Comparison of ENCODE assay signal across 9 cellular contexts in genomic region chr6:90375681-90376439, GRCh38.
DNase-seq lines count a peak whose midpoint lies in the region; ATAC-seq, FAIRE-seq and TF ChIP-seq lines count a peak whose summit lies in the region.
"Had no signal": no experiment of that assay in that cellular context is flagged by ENCODE, and none has a peak within 500 bp of the region (broad histone marks: within the 10 kb centered on the region; RNA-seq: fewer than 3 reads in every experiment).

No MANE protein-coding gene starts in this region.

- no peaks in the 10 kb centered on the region for H3K9me2 ChIP-seq in OCI-LY1 (ENCODE audit: low read depth, low read length)

- no peaks in the 10 kb centered on the region for H3K79me2 ChIP-seq in OCI-LY1 (ENCODE audit: insufficient read depth, low read length)
- H3K79me2 ChIP-seq in neural progenitor cell (ENCODE audit: low read depth) = no peaks in the 10 kb centered on the region

- WGBS in endodermal cell (ENCODE audit: insufficient coverage in 1 of 2, insufficient read length in 1 of 2), 2 experiments = 89 to 93% methylated on average over 9 of the region's 9 CpGs
- 75 to 80% methylated on average over 9 of the region's 9 CpGs for WGBS in pancreas, 2 donors

- ATAC-seq in pancreas (peak in 3 of 4 donors; percentile 19 to 78 (median 64)), GM19324 (IDR thresholded peaks at IDR 0.05; ENCODE audit: low FRiP score, unreplicated experiment) (no peak)
- no peak for ATAC-seq in activated T-cell treated with anti-CD3 and anti-CD28 coated beads, Interleukin-2, amount 50 U/mL, for 4 hours

- intact Hi-C loops in pancreas (cut with DNase I) = no loop called here

- H3F3A ChIP-seq in OCI-LY1 (ENCODE audit: insufficient read depth, low read length) (no peaks in the 10 kb centered on the region), neural progenitor cell (ENCODE audit: low read depth) (no peaks in the 10 kb centered on the region)

- DNase-seq in CD1c-positive myeloid dendritic cell (ENCODE audit: extremely low spot score) (peak; percentile 67), endodermal cell (no peak), pancreas (no peak), NCI-H748 (lab: John Stamatoyannopoulos, UW; ENCODE audit: unreplicated experiment) (no peak), neural progenitor cell (ENCODE audit: low spot score) (no peak)
- no peak for DNase-seq in activated T-cell treated with anti-CD3 and anti-CD28 coated beads, Interleukin-2, amount 50 U/mL, for 4 hours
- DNase-seq: amygdala had no signal

- H3K4me3 ChIP-seq in OCI-LY1 (ENCODE audit: low read depth, low read length, poor library complexity, severe bottlenecking) (peak overlapping the region; percentile 46), endodermal cell (ENCODE audit: low read length) (no peak overlapping the region), pancreas (no peak overlapping the region), neural progenitor cell (no peak overlapping the region)

- H3K27me3 ChIP-seq in OCI-LY1 (ENCODE audit: insufficient read depth, low read length) = no peaks in the 10 kb centered on the region
- H3K27me3 ChIP-seq in endodermal cell (ENCODE audit: control insufficient read depth, insufficient read depth, low read length, poor library complexity, severe bottlenecking) = peaks cover 17% of the 10 kb centered on the region
- no peaks in the 10 kb centered on the region for H3K27me3 ChIP-seq in pancreas
- no peaks in the 10 kb centered on the region for H3K27me3 ChIP-seq in neural progenitor cell

- peaks cover 77% of the 10 kb centered on the region for H3K4me1 ChIP-seq in OCI-LY1 (ENCODE audit: insufficient read depth, low read length, severe bottlenecking)
- H3K4me1 ChIP-seq in endodermal cell (ENCODE audit: control insufficient read depth, insufficient read depth, low read length) = no peaks in the 10 kb centered on the region
- no peaks in the 10 kb centered on the region for H3K4me1 ChIP-seq in pancreas
- peaks cover 3% of the 10 kb centered on the region for H3K4me1 ChIP-seq in neural progenitor cell

- FAIRE-seq in pancreas (lab: Jason Lieb, UNC) = no peak

- no peaks in the 10 kb centered on the region for H3K9me3 Mint-ChIP-seq in endodermal cell
- no peaks in the 10 kb centered on the region for H3K9me3 Mint-ChIP-seq in activated T-cell treated with anti-CD3 and anti-CD28 coated beads, Interleukin-2, amount 50 U/mL, for 4 hours
- H3K9me3 Mint-ChIP-seq in neural progenitor cell = no peaks in the 10 kb centered on the region

- peaks cover 21% of the 10 kb centered on the region for H3K27me3 Mint-ChIP-seq in endodermal cell (ENCODE audit: insufficient read depth)
- H3K27me3 Mint-ChIP-seq in activated T-cell treated with anti-CD3 and anti-CD28 coated beads, Interleukin-2, amount 50 U/mL, for 4 hours (ENCODE audit: low read depth) = no peaks in the 10 kb centered on the region
- peaks cover 4% of the 10 kb centered on the region for H3K27me3 Mint-ChIP-seq in neural progenitor cell (ENCODE audit: insufficient read depth, low read depth)

- H2AFZ ChIP-seq in OCI-LY1 (ENCODE audit: low read length) = no peak overlapping the region
- H2AFZ ChIP-seq in neural progenitor cell (replicated peaks) = no peak overlapping the region

- H3K4me1 Mint-ChIP-seq in endodermal cell = peaks cover 11% of the 10 kb centered on the region
- peaks cover 4% of the 10 kb centered on the region for H3K4me1 Mint-ChIP-seq in activated T-cell treated with anti-CD3 and anti-CD28 coated beads, Interleukin-2, amount 50 U/mL, for 4 hours (ENCODE audit: low read depth)
- peaks cover 14% of the 10 kb centered on the region for H3K4me1 Mint-ChIP-seq in neural progenitor cell

- TF ChIP-seq CTCF in OCI-LY1 (IDR thresholded peaks at IDR 0.05; ENCODE audit: low read length) (no peak), endodermal cell (conservative IDR thresholded peaks at IDR 0.05) (no peak), pancreas (IDR thresholded peaks at IDR 0.05) (no peak), neural progenitor cell (IDR thresholded peaks at IDR 0.05) (no peak)

- H3K36me3 Mint-ChIP-seq in endodermal cell (ENCODE audit: low read depth) (no peaks in the 10 kb centered on the region), neural progenitor cell (peaks cover 2% of the 10 kb centered on the region)
- no peaks in the 10 kb centered on the region for H3K36me3 Mint-ChIP-seq in activated T-cell treated with anti-CD3 and anti-CD28 coated beads, Interleukin-2, amount 50 U/mL, for 4 hours (ENCODE audit: insufficient read depth)

- H3K27ac Mint-ChIP-seq in endodermal cell (peak overlapping the region; percentile 41), neural progenitor cell (no peak overlapping the region)

- H4K20me1 ChIP-seq in OCI-LY1 (ENCODE audit: insufficient read depth, low read length) (no peaks in the 10 kb centered on the region), neural progenitor cell (ENCODE audit: low read depth) (no peaks in the 10 kb centered on the region)

- H3K9ac ChIP-seq in OCI-LY1 (ENCODE audit: low read length) (peak overlapping the region; percentile 66), endodermal cell (ENCODE audit: extremely low read depth, low read length, poor library complexity, severe bottlenecking) (no peak overlapping the region), neural progenitor cell (no peak overlapping the region)

- H3K27ac ChIP-seq in OCI-LY1 (ENCODE audit: low read depth, low read length, poor library complexity, severe bottlenecking) (peak overlapping the region; percentile 96), endodermal cell (ENCODE audit: low read depth, low read length) (no peak overlapping the region), pancreas (no peak overlapping the region), neural progenitor cell (no peak overlapping the region)

- H3K4me3 Mint-ChIP-seq in endodermal cell (no peak overlapping the region), neural progenitor cell (no peak overlapping the region)
- no peak overlapping the region for H3K4me3 Mint-ChIP-seq in activated T-cell treated with anti-CD3 and anti-CD28 coated beads, Interleukin-2, amount 50 U/mL, for 4 hours

- H3K9me3 ChIP-seq in OCI-LY1 (ENCODE audit: low read length) (no peaks in the 10 kb centered on the region), endodermal cell (ENCODE audit: control insufficient read depth, low read length) (no peaks in the 10 kb centered on the region), pancreas (no peaks in the 10 kb centered on the region), neural progenitor cell (ENCODE audit: low read depth) (no peaks in the 10 kb centered on the region)

- H3K36me3 ChIP-seq in OCI-LY1 (ENCODE audit: insufficient read depth, low read length) = no peaks in the 10 kb centered on the region
- no peaks in the 10 kb centered on the region for H3K36me3 ChIP-seq in endodermal cell (ENCODE audit: control insufficient read depth, insufficient read depth, low read length)
- no peaks in the 10 kb centered on the region for H3K36me3 ChIP-seq in pancreas
- H3K36me3 ChIP-seq in neural progenitor cell = no peaks in the 10 kb centered on the region

- peak overlapping the region; percentile 74 for H3K4me2 ChIP-seq in OCI-LY1 (ENCODE audit: low read length)
- no peak overlapping the region for H3K4me2 ChIP-seq in neural progenitor cell

Comparison
In these comparisons a context has a peak if more than half of its experiments do, and no peak if none do; other contexts are left out.
1. ATAC-seq: peak in pancreas (3 of 4); none in activated T-cell treated with anti-CD3 and anti-CD28 coated beads, Interleukin-2, amount 50 U/mL, for 4 hours (0 of 2) and GM19324 (single experiment).